In genomic region chr9:121636411-121636865, GRCh38 we compare ENCODE assay signal across 12 cellular contexts. TPM values are rescaled to one million over a fixed set of nuclear protein-coding genes. Genes with fewer than 3 reads are reported as not detected.
DNase-seq lines count a peak whose midpoint lies in the region; ATAC-seq, FAIRE-seq and TF ChIP-seq lines count a peak whose summit lies in the region.
"Had no signal": no experiment of that assay in that cellular context is flagged by ENCODE, and none has a peak within 500 bp of the region (broad histone marks: within the 10 kb centered on the region; RNA-seq: fewer than 3 reads in every experiment).

No MANE protein-coding gene starts in this region.

- H3K9me3 ChIP-seq in astrocyte (ENCODE audit: insufficient read depth, low read depth, low read length) (peaks cover 6% of the 10 kb centered on the region), heart right ventricle (no peaks in the 10 kb centered on the region)
- H3K9me3 ChIP-seq: ascending aorta had no signal

- H4K20me1 ChIP-seq in astrocyte (ENCODE audit: insufficient read depth, low read length): peaks cover 25% of the 10 kb centered on the region

- intact Hi-C loops in heart right ventricle (cut with DNase I): loop anchor here in 6 of 10 donors (5.0 to 10.0 kb wide), 7 partner anchors 41 to 356 kb away; no protein-coding TSS in a partner anchor

- H3K9me3 Mint-ChIP-seq in astrocyte (ENCODE audit: unreplicated experiment) (peaks cover 4% of the 10 kb centered on the region), chondrocyte (ENCODE audit: low read depth) (no peaks in the 10 kb centered on the region)
- H3K9me3 Mint-ChIP-seq: CD8-positive, alpha-beta T cell had no signal

- H3K4me1 ChIP-seq in astrocyte (ENCODE audit: insufficient read depth, low read length) (peaks cover 4% of the 10 kb centered on the region), heart right ventricle (peaks cover 17 to 88% (median 62%) of the 10 kb centered on the region in 9 donors)

- TF ChIP-seq CTCF in astrocyte (IDR thresholded peaks at IDR 0.05; ENCODE audit: insufficient read depth, low read depth, low read length) (no peak), heart right ventricle (IDR thresholded peaks at IDR 0.05) (no peak), chondrocyte (IDR thresholded peaks at IDR 0.05) (no peak)

- no peak overlapping the region for H3K4me2 ChIP-seq in astrocyte (ENCODE audit: low read length)

- H3K79me2 ChIP-seq in astrocyte (ENCODE audit: insufficient read depth, low read length): no peaks in the 10 kb centered on the region

- DNase-seq in EH (ENCODE audit: low read depth) (peak; percentile 66), astrocyte (ENCODE audit: low read depth) (peak; percentile 32), heart right ventricle (no peak), pulmonary artery endothelial cell (ENCODE audit: low read depth, low spot score) (peak; percentile 35), chondrocyte (ENCODE audit: low spot score) (no peak), GM19239 (ENCODE audit: insufficient read length, low spot score) (no peak)
- DNase-seq: CD8-positive, alpha-beta T cell; NCI-H526 treated with DMSO at 0.1 percent for 48 hours; T-helper 1 cell had no signal

- no peak overlapping the region for H3K27ac Mint-ChIP-seq in astrocyte (ENCODE audit: unreplicated experiment)
- H3K27ac Mint-ChIP-seq in chondrocyte (ENCODE audit: unreplicated experiment): no peak overlapping the region
- H3K27ac Mint-ChIP-seq: CD8-positive, alpha-beta T cell had no signal

- H2AFZ ChIP-seq in astrocyte (ENCODE audit: low read depth, low read length): no peak overlapping the region

- no peaks in the 10 kb centered on the region for H3K36me3 Mint-ChIP-seq in astrocyte (ENCODE audit: low read depth, unreplicated experiment)
- H3K36me3 Mint-ChIP-seq in chondrocyte (ENCODE audit: low read depth): peaks cover 1% of the 10 kb centered on the region
- H3K36me3 Mint-ChIP-seq: CD8-positive, alpha-beta T cell had no signal

- H3K4me3 Mint-ChIP-seq in astrocyte (ENCODE audit: unreplicated experiment): no peak overlapping the region
- no peak overlapping the region for H3K4me3 Mint-ChIP-seq in chondrocyte (ENCODE audit: unreplicated experiment)
- H3K4me3 Mint-ChIP-seq: CD8-positive, alpha-beta T cell had no signal

- 47 to 49% methylated on average over 11 of the region's 11 CpGs for WGBS in heart right ventricle, 2 donors

- H3K36me3 ChIP-seq in astrocyte (ENCODE audit: insufficient read depth, low read length): no peaks in the 10 kb centered on the region
- H3K36me3 ChIP-seq in heart right ventricle: no peaks in the 10 kb centered on the region
- H3K36me3 ChIP-seq: ascending aorta had no signal

- H3K4me1 Mint-ChIP-seq in astrocyte (ENCODE audit: low read depth, unreplicated experiment) (peaks cover 32% of the 10 kb centered on the region), chondrocyte (ENCODE audit: low read depth) (peaks cover 36% of the 10 kb centered on the region)

- H3K27ac ChIP-seq in astrocyte (ENCODE audit: low read depth, low read length) (no peak overlapping the region), heart right ventricle (peak overlapping the region in 4 of 10 donors; percentile 16 to 70 (median 55))
- H3K27ac ChIP-seq: ascending aorta had no signal

- no peak overlapping the region for H3K4me3 ChIP-seq in astrocyte (ENCODE audit: insufficient read depth, low read depth, low read length)
- H3K4me3 ChIP-seq in heart right ventricle: no peak overlapping the region
- H3K4me3 ChIP-seq: ascending aorta had no signal

- no peak overlapping the region for H3K9ac ChIP-seq in astrocyte (ENCODE audit: low read length)

- H3K27me3 Mint-ChIP-seq in astrocyte (ENCODE audit: low read depth, unreplicated experiment) (peaks cover 5% of the 10 kb centered on the region), chondrocyte (ENCODE audit: low read depth) (peaks cover 2% of the 10 kb centered on the region)

- H3K27me3 ChIP-seq in astrocyte (ENCODE audit: insufficient read depth, low read length) (peaks cover 3% of the 10 kb centered on the region), heart right ventricle (no peaks in the 10 kb centered on the region)
- H3K27me3 ChIP-seq: ascending aorta had no signal

- ATAC-seq in heart right ventricle: peak in 7 of 8 donors; percentile 6 to 41 (median 18)
- ATAC-seq in HG02763 (IDR thresholded peaks at IDR 0.05; ENCODE audit: unreplicated experiment): no peak
- ATAC-seq in HG02678 (IDR thresholded peaks at IDR 0.05; ENCODE audit: unreplicated experiment): no peak
- ATAC-seq: CD8-positive, alpha-beta T cell had no signal

- FAIRE-seq in astrocyte (lab: Jason Lieb, UNC) (no peak), GM19239 (lab: Jason Lieb, UNC) (no peak)

RNA-seq across cellular contexts. Expression of gene DAB2IP, which starts 15.0 kb away (rescaled TPM):
- total RNA-seq in astrocyte (41.4 and 41.7 TPM in 2 replicates), heart right ventricle (10 to 100 TPM; 48.1 to 71.1 (median 56.5) TPM), pulmonary artery endothelial cell (13.7 and 17.0 TPM in 2 replicates), chondrocyte (36.6 to 66.7 TPM (median 58.5 TPM) in 3 replicates)
- polyA plus RNA-seq in heart right ventricle: 10 to 100 TPM; 18.1 to 36.5 TPM

Comparison
In these comparisons a context has a peak if more than half of its experiments do, and no peak if none do; other contexts are left out.
1. DNase-seq: peak in EH (single experiment), astrocyte (single experiment) and pulmonary artery endothelial cell (single experiment); none in heart right ventricle (0 of 2), chondrocyte (single experiment) and GM19239 (single experiment).
2. ATAC-seq: peak in heart right ventricle (7 of 8); none in HG02763 (single experiment) and HG02678 (single experiment).